14 cellular contexts compared by ENCODE assay signal in the genomic region with DNA sequence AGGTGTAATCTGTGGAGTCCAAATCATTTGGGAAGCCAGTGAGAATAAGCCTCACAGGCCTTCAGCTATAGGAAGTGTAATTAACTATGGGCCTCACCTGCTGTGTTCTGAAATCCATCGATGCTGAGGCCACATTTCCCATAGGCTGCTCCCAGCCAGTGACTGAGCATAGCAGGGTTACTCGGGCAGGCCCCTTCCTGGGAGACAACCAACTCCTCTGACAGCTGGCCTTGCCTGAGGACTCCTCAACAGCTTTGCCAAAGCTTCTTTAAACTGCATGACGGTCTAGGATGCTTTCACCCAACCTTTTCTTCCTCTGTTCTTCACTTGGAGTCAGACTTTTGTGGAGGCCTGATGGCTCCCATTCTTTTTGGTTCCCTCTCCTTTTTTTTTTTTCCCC.
"Had no signal": no experiment of that assay in that cellular context is flagged by ENCODE, and none has a peak within 500 bp of the region (broad histone marks: within the 10 kb centered on the region; RNA-seq: fewer than 3 reads in every experiment).

No MANE protein-coding gene starts in this region.

- DNase-seq: activated CD4-positive, alpha-beta T cell treated with anti-CD3 and anti-CD28 coated beads, Interleukin-2, amount 10 ng/mL, durations not matched to agents 7 days and 5 days; activated CD4-positive, CD25-positive, alpha-beta regulatory T cell; activated gamma-delta T cell; activated T-cell treated with anti-CD3 and anti-CD28 coated beads, Interleukin-2, amount 50 U/mL, for 1 hour; cerebellar nuclear complex; effector memory CD4-positive, alpha-beta T cell; glutamatergic neuron; hypothalamus; left ventricle myocardium superior; mucosa of descending colon; naive thymus-derived CD8-positive, alpha-beta T cell; stimulated activated CD4-positive, alpha-beta T cell treated with anti-CD3 and anti-CD28 coated beads, Interleukin-2, amount 100 ng/mL, for 24 hours had no signal

- H3K4me3 Mint-ChIP-seq: activated CD4-positive, alpha-beta T cell treated with anti-CD3 and anti-CD28 coated beads, Interleukin-2, amount 10 ng/mL, durations not matched to agents 7 days and 5 days; memory B cell; naive thymus-derived CD8-positive, alpha-beta T cell; stimulated activated effector memory CD8-positive, alpha-beta T cell treated with anti-CD3 and anti-CD28 coated beads, Interleukin-12 subunit alpha, Interleukin-12 subunit beta, amount 100 ng/mL, for 72 hours had no signal

- H3K27ac Mint-ChIP-seq: activated CD4-positive, alpha-beta T cell treated with anti-CD3 and anti-CD28 coated beads, Interleukin-2, amount 10 ng/mL, durations not matched to agents 7 days and 5 days; memory B cell; naive thymus-derived CD8-positive, alpha-beta T cell; stimulated activated effector memory CD8-positive, alpha-beta T cell treated with anti-CD3 and anti-CD28 coated beads, Interleukin-12 subunit alpha, Interleukin-12 subunit beta, amount 100 ng/mL, for 72 hours had no signal

- H3K9me3 Mint-ChIP-seq: activated CD4-positive, alpha-beta T cell treated with anti-CD3 and anti-CD28 coated beads, Interleukin-2, amount 10 ng/mL, durations not matched to agents 7 days and 5 days; memory B cell; naive thymus-derived CD8-positive, alpha-beta T cell; stimulated activated effector memory CD8-positive, alpha-beta T cell treated with anti-CD3 and anti-CD28 coated beads, Interleukin-12 subunit alpha, Interleukin-12 subunit beta, amount 100 ng/mL, for 72 hours had no signal

- H3K36me3 Mint-ChIP-seq: memory B cell; naive thymus-derived CD8-positive, alpha-beta T cell had no signal

- H3K27me3 Mint-ChIP-seq: activated CD4-positive, alpha-beta T cell treated with anti-CD3 and anti-CD28 coated beads, Interleukin-2, amount 10 ng/mL, durations not matched to agents 7 days and 5 days; memory B cell; naive thymus-derived CD8-positive, alpha-beta T cell had no signal

- ATAC-seq: left ventricle myocardium superior; mucosa of descending colon; naive thymus-derived CD8-positive, alpha-beta T cell; stimulated activated effector memory CD8-positive, alpha-beta T cell treated with anti-CD3 and anti-CD28 coated beads, Interleukin-12 subunit alpha, Interleukin-12 subunit beta, amount 100 ng/mL, for 72 hours had no signal
